ENCODE assay signal across 1 cellular context in genomic region chr2:240831594-240832204, GRCh38.
TF ChIP-seq lines count a peak whose summit lies in the region.

No MANE protein-coding gene starts in this region.

TF ChIP-seq in SK-N-SH, 30 proteins besides CTCF, POLR2A, EP300 and RAD21 (continued from another document):
- TF ChIP-seq USF1 (IDR thresholded peaks at IDR 0.05; ENCODE audit: borderline replicate concordance, low read depth) (no peak), GATA2 (CRISPR knock-in tag; IDR thresholded peaks at IDR 0.05) (no peak), GABPA (IDR thresholded peaks at IDR 0.05; ENCODE audit: low read depth) (no peak), POLR2AphosphoS5 (IDR thresholded peaks at IDR 0.05; ENCODE audit: low read depth, low read length) (no peak), FOXJ3 (CRISPR knock-in tag; IDR thresholded peaks at IDR 0.05) (no peak), MEF2A (IDR thresholded peaks at IDR 0.05; ENCODE audit: borderline replicate concordance, low read depth) (no peak), FOXM1 (IDR thresholded peaks at IDR 0.05; ENCODE audit: low read depth) (no peak)
